8 cellular contexts compared by ENCODE assay signal in the genomic region with DNA sequence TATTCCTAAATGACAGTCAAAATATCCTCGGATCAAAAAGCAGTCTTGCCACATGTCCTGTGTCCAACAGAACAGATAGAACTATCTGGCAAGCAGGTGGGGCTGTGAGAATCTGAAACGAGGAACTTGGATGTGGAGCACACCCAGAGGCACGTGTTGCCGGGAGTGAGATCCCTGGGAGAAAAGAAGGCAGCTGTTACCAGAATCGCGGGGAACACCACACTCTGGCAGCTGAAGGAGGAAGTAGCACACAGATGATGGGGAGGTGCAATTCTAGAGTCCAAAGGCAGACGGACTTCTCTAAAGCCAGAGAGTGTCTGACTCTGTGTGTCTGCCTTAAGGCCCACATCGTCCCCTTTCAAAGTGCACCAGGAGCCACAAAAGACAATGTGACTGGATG.
DNase-seq lines count a peak whose midpoint lies in the region; ATAC-seq lines count a peak whose summit lies in the region.

No MANE protein-coding gene starts in this region.

- peak overlapping the region; percentile 22 for H3K27ac ChIP-seq in muscle layer of duodenum (ENCODE audit: low read length)

- peak; percentile 52 for ATAC-seq in HG03103 (IDR thresholded peaks at IDR 0.05; ENCODE audit: low read depth, unreplicated experiment)

- H3K4me1 ChIP-seq in muscle layer of duodenum (ENCODE audit: control insufficient read depth in 1 of 2, insufficient read depth in 2 of 2, low read length in 2 of 2): peaks cover 0 to 17% of the 10 kb centered on the region in 2 donors

- H3K4me3 ChIP-seq in muscle layer of duodenum (ENCODE audit: low read depth in 1 of 2, low read length in 2 of 2): no peak overlapping the region

- H3K36me3 ChIP-seq in muscle layer of duodenum (ENCODE audit: control insufficient read depth in 1 of 2, insufficient read depth in 2 of 2, low read length in 2 of 2): no peaks in the 10 kb centered on the region

- no peaks in the 10 kb centered on the region for H3K9me3 ChIP-seq in muscle layer of duodenum (ENCODE audit: control insufficient read depth in 1 of 2, low read length in 2 of 2)

- DNase-seq in EL (peak; percentile 37), anterior cingulate cortex (lab: John Stamatoyannopoulos, UW) (peak in 31 of 58 donors; percentile 8 to 74 (median 26)), epidermal melanocyte (ENCODE audit: insufficient read length, low spot score) (no peak), NCI-H1694 (lab: John Stamatoyannopoulos, UW) (no peak), middle frontal gyrus (ENCODE audit: extremely low spot score, low spot score) (no peak)
- no peak for DNase-seq in activated T-cell treated with anti-CD3 and anti-CD28 coated beads, Interleukin-2, amount 50 U/mL, for 48 hours

- no peaks in the 10 kb centered on the region for H3K27me3 ChIP-seq in muscle layer of duodenum (ENCODE audit: low read depth, low read length)

Comparison
In these comparisons a context has a peak if more than half of its experiments do, and no peak if none do; other contexts are left out.
1. DNase-seq: peak in EL (single experiment) and anterior cingulate cortex (31 of 58); none in epidermal melanocyte (single experiment), NCI-H1694 (single experiment), middle frontal gyrus (single experiment) and activated T-cell treated with anti-CD3 and anti-CD28 coated beads, Interleukin-2, amount 50 U/mL, for 48 hours (0 of 2).